ENCODE assay signal across 14 cellular contexts in the genomic region with DNA sequence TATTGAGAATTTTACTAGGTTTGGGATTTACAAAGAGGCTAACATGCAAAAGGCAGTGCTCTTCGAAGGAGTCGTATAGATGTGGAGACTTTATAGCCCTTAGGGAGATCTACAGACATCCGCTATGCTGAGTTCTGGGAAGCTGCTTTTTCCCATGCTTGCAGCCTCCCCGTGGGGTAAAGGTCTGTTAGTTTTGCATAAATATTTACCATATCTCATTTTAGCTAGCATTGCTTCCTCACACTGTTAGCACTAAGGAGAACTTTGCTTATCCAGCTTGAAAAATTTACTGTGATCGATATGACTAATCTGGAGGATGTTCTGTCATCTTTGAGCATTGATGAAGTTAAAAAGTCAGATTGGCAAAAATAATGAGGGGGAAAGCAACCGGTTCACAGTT. TPM values are rescaled to one million over a fixed set of nuclear protein-coding genes. Genes with fewer than 3 reads are reported as not detected.
DNase-seq lines count a peak whose midpoint lies in the region; ATAC-seq and TF ChIP-seq lines count a peak whose summit lies in the region.
"Had no signal": no experiment of that assay in that cellular context is flagged by ENCODE, and none has a peak within 500 bp of the region (broad histone marks: within the 10 kb centered on the region; RNA-seq: fewer than 3 reads in every experiment).

No MANE protein-coding gene starts in this region.

- H3K27ac Mint-ChIP-seq in H9 (peak overlapping the region in 2 of 3 experiments; percentile 50 to 57; a peak in 2 of 7 replicates), WTC11 (no peak overlapping the region; the same call in 1 of the 2 replicates), osteocyte (ENCODE audit: unreplicated experiment) (peak overlapping the region; percentile 75)
- H3K27ac Mint-ChIP-seq: HFFc6 had no signal

- no peak overlapping the region for H2BK15ac ChIP-seq in H9 (ENCODE audit: low read depth, low read length)

- H3K18ac ChIP-seq in H9 (ENCODE audit: insufficient read length, low read depth, low read length), result no peak overlapping the region

- no peaks in the 10 kb centered on the region for H3K27me3 Mint-ChIP-seq in H9 (ENCODE audit: low read depth)
- H3K27me3 Mint-ChIP-seq in WTC11 (ENCODE audit: low read depth), result no peaks in the 10 kb centered on the region
- no peaks in the 10 kb centered on the region for H3K27me3 Mint-ChIP-seq in osteocyte (ENCODE audit: unreplicated experiment)

- H3K79me2 ChIP-seq in H9 (ENCODE audit: insufficient read depth, low read length), result peaks cover 8% of the 10 kb centered on the region; the same call in 1 of the 2 replicates

- H3K4me2 ChIP-seq in H9 (ENCODE audit: insufficient read depth, insufficient read length, low read length), result no peak overlapping the region
- H3K4me2 ChIP-seq: A549 had no signal

- no peak overlapping the region for H2BK5ac ChIP-seq in H9 (ENCODE audit: insufficient read length, low read length)

- WGBS in H9 (ENCODE audit: extremely low coverage, insufficient read length, low lambda C conversion rate), result no CpG with 5 or more reads among the region's 6 CpGs
- WGBS in prostate gland, result 77% methylated on average over 6 of the region's 6 CpGs

- no peak for TF ChIP-seq POLR2A in prostate gland (IDR thresholded peaks at IDR 0.05)

- H4K5ac ChIP-seq in H9 (ENCODE audit: insufficient read length, low read depth, low read length), result no peak overlapping the region

- no peak overlapping the region for H3K4ac ChIP-seq in H9 (ENCODE audit: low read depth, low read length)

- H3K36me3 Mint-ChIP-seq in H9 (ENCODE audit: insufficient read depth in 1 of 3, low read depth in 3 of 3) (peaks cover 0 to 8% (median 4%) of the 10 kb centered on the region in 3 experiments; a peak in 4 of 7 replicates), WTC11 (peaks cover 5% of the 10 kb centered on the region; the same call in 1 of the 2 replicates), osteocyte (ENCODE audit: unreplicated experiment) (no peaks in the 10 kb centered on the region)

- CTCF ChIA-PET in WTC11 (lab: Charles Lee), result interaction anchor here (0.9 kb wide), 1 partner anchor 74 kb away, joined by 3 read pairs; no protein-coding TSS in a partner anchor

- TF ChIP-seq CTCF in H9 (conservative IDR thresholded peaks at IDR 0.05), result no peak
- TF ChIP-seq CTCF in WTC11 (IDR thresholded peaks at IDR 0.05), result no peak
- no peak for TF ChIP-seq CTCF in osteocyte (IDR thresholded peaks at IDR 0.05)
- no peak for TF ChIP-seq CTCF in prostate gland (IDR thresholded peaks at IDR 0.05)
- no peak for TF ChIP-seq CTCF in tibial artery (IDR thresholded peaks at IDR 0.05)

- H3K14ac ChIP-seq in H9 (ENCODE audit: insufficient read depth, low read length), result no peak overlapping the region

- H3K79me1 ChIP-seq in H9 (ENCODE audit: insufficient read depth, low read depth, low read length, poor library complexity, severe bottlenecking), result peaks cover 10% of the 10 kb centered on the region

- intact Hi-C loops in prostate gland (cut with DNase I), result no loop called here
- intact Hi-C loops in tibial artery (cut with DNase I; ENCODE audit: low total_unique reads), result no loop called here

- ATAC-seq in WTC11, result no peak
- no peak for ATAC-seq in GM21526 (IDR thresholded peaks at IDR 0.05; ENCODE audit: low FRiP score, unreplicated experiment)

- H2BK12ac ChIP-seq in H9 (ENCODE audit: insufficient read length, low read depth, low read length), result no peak overlapping the region

- H2BK20ac ChIP-seq in H9 (ENCODE audit: low read depth, low read length, poor library complexity, severe bottlenecking), result no peak overlapping the region

- H2AFZ ChIP-seq in H9 (ENCODE audit: low read length), result no peak overlapping the region

- H4K20me1 ChIP-seq in H9 (ENCODE audit: control insufficient read depth, insufficient read depth, insufficient read length), result no peaks in the 10 kb centered on the region

- H3K56ac ChIP-seq in H9 (ENCODE audit: insufficient read length, low read depth, low read length), result no peak overlapping the region

- H3K9me3 ChIP-seq in H9 (ENCODE audit: control insufficient read depth, low read depth, low read length) (no peaks in the 10 kb centered on the region), prostate gland (no peaks in the 10 kb centered on the region), tibial artery (no peaks in the 10 kb centered on the region)
- H3K9me3 ChIP-seq: A549 had no signal

- no peak overlapping the region for H2AK5ac ChIP-seq in H9 (ENCODE audit: insufficient read length, low read length)

- H3K27ac ChIP-seq in H9 (ENCODE audit: insufficient read length, low read depth, low read length) (no peak overlapping the region), prostate gland (no peak overlapping the region), tibial artery (no peak overlapping the region)
- H3K27ac ChIP-seq: A549, C4-2B had no signal

- H4K8ac ChIP-seq in H9 (replicated peaks; ENCODE audit: insufficient read length, low read depth, low read length), result no peak overlapping the region

- H3K23me2 ChIP-seq in H9 (ENCODE audit: insufficient read length, low read depth, low read length, poor library complexity, severe bottlenecking), result no peaks in the 10 kb centered on the region

- H3K9ac ChIP-seq in H9 (ENCODE audit: extremely low read depth, insufficient read length, low read length), result no peak overlapping the region

- H3K27me3 ChIP-seq in H9 (ENCODE audit: insufficient read depth, low read length) (no peaks in the 10 kb centered on the region), prostate gland (replicated peaks; ENCODE audit: insufficient read depth) (no peaks in the 10 kb centered on the region), tibial artery (no peaks in the 10 kb centered on the region)

- H2BK120ac ChIP-seq in H9 (ENCODE audit: low read depth, low read length, poor library complexity, severe bottlenecking), result no peak overlapping the region

- H4K91ac ChIP-seq in H9 (ENCODE audit: insufficient read length, low read depth, low read length), result no peak overlapping the region

- POLR2A ChIA-PET in WTC11 (lab: Charles Lee), result no interaction called here

- H3K9me3 Mint-ChIP-seq in H9, result no peaks in the 10 kb centered on the region
- H3K9me3 Mint-ChIP-seq in WTC11, result peaks cover 5% of the 10 kb centered on the region
- no peaks in the 10 kb centered on the region for H3K9me3 Mint-ChIP-seq in osteocyte (ENCODE audit: unreplicated experiment)
- H3K9me3 Mint-ChIP-seq: HFFc6 had no signal

- H3K4me3 Mint-ChIP-seq in H9, result no peak overlapping the region
- no peak overlapping the region for H3K4me3 Mint-ChIP-seq in WTC11
- H3K4me3 Mint-ChIP-seq in osteocyte (ENCODE audit: unreplicated experiment), result peak overlapping the region; percentile 7
- H3K4me3 Mint-ChIP-seq: HFFc6 had no signal

- H3K4me1 ChIP-seq in H9 (ENCODE audit: insufficient read depth, low read length) (no peaks in the 10 kb centered on the region; the same call in 1 of the 2 replicates), prostate gland (replicated peaks) (no peaks in the 10 kb centered on the region), tibial artery (peaks cover 0 to 34% (median 9%) of the 10 kb centered on the region in 4 donors)

- H3T11ph ChIP-seq in H9 (ENCODE audit: low read length), result no peak overlapping the region

- DNase-seq in H9 (no peak), WTC11 (ENCODE audit: low spot score) (no peak), left kidney (ENCODE audit: low read depth, low spot score) (peak; percentile 21), osteocyte (ENCODE audit: extremely low spot score, unreplicated experiment) (no peak), prostate gland (ENCODE audit: low spot score) (no peak), tibial artery (no peak)
- DNase-seq: HFFc6, KG1, NCI-H1436, NCI-H2081, SHP77 treated with DMSO at 0.1 percent for 48 hours had no signal

- H3K4me3 ChIP-seq in prostate gland (no peak overlapping the region), tibial artery (no peak overlapping the region)
- H3K4me3 ChIP-seq: A549 had no signal

- no peak overlapping the region for H3K23ac ChIP-seq in H9 (ENCODE audit: insufficient read length, low read depth, low read length)

- H3K36me3 ChIP-seq in prostate gland, result no peaks in the 10 kb centered on the region
- H3K36me3 ChIP-seq in tibial artery, result no peaks in the 10 kb centered on the region

- H3K4me1 Mint-ChIP-seq in H9 (peaks cover 22 to 29% of the 10 kb centered on the region in 2 experiments), WTC11 (peaks cover 26% of the 10 kb centered on the region), osteocyte (ENCODE audit: unreplicated experiment) (peaks cover 50% of the 10 kb centered on the region)

TF ChIP-seq in WTC11, 78 proteins besides CTCF, POLR2A, EP300 and RAD21:
- TF ChIP-seq AR (CRISPR knock-in tag; IDR thresholded peaks at IDR 0.05), result no peak
- no peak for TF ChIP-seq OVOL2 (CRISPR knock-in tag; IDR thresholded peaks at IDR 0.05; ENCODE audit: borderline replicate concordance)
- TF ChIP-seq ZNF317 (CRISPR knock-in tag; IDR thresholded peaks at IDR 0.05; ENCODE audit: borderline replicate concordance, low read depth), result 0 out of 2 replicates have a peak, but pooled peaks have one; percentile 46

RNA-seq across cellular contexts. Expression of gene ARHGEF12, which starts 18.6 kb away (rescaled TPM):
- total RNA-seq in H9 (2021), result 27.0 TPM in 2 replicates
- 32.0 to 35.8 TPM (median 32.2 TPM) in 3 replicates for total RNA-seq in WTC11 (2021)
- 114 and 118 TPM in 2 replicates for total RNA-seq in osteocyte
- total RNA-seq in prostate gland, result 10 to 100 TPM; 86.2 to 96.5 TPM

RNA-seq across cellular contexts. Expression of gene TLCD5, which starts 29.7 kb away (rescaled TPM):
- total RNA-seq in H9 (2021) (6.8 and 7.1 TPM in 2 replicates), WTC11 (2021) (8.2 to 10.2 TPM (median 8.3 TPM) in 3 replicates), osteocyte (10.9 and 11.6 TPM in 2 replicates), prostate gland (10 to 100 TPM in 1 of 2 donors, 1 to 10 TPM in 1; 7.8 to 10.6 TPM)
